In genomic region chr4:108118505-108118904, GRCh38 we compare ENCODE assay signal across 8 cellular contexts.
DNase-seq lines count a peak whose midpoint lies in the region; ATAC-seq and TF ChIP-seq lines count a peak whose summit lies in the region.

No MANE protein-coding gene starts in this region.

- ATAC-seq in HG02884 (IDR thresholded peaks at IDR 0.05; ENCODE audit: unreplicated experiment) = peak; percentile 89

- no peak overlapping the region for H3K4me3 ChIP-seq in choroid plexus epithelial cell (ENCODE audit: low read depth, low read length)

- no peak for TF ChIP-seq CTCF in choroid plexus epithelial cell (conservative IDR thresholded peaks at IDR 0.05; ENCODE audit: low read depth, low read length)

- DNase-seq in activated effector memory CD4-positive, alpha-beta T cell treated with anti-CD3 and anti-CD28 coated beads, Interleukin-2, amount 50 U/mL, for 16 hours = peak; percentile 77
- DNase-seq in activated effector memory CD4-positive, alpha-beta T cell treated with Interleukin-2 at 50 U/mL for 16 hours = no peak
- peak; percentile 12 to 61 for DNase-seq in NCI-H2081 (lab: John Stamatoyannopoulos, UW)
- DNase-seq in choroid plexus epithelial cell (ENCODE audit: low read depth) = peak; percentile 13
- no peak for DNase-seq in middle frontal gyrus (ENCODE audit: extremely low spot score, low spot score)
- no peak for DNase-seq in NOMO-1 treated with dmso at 0.1 percent for 144 hours (lab: John Stamatoyannopoulos, UW; ENCODE audit: unreplicated experiment)
- no peak for DNase-seq in NCI-H2171 (lab: John Stamatoyannopoulos, UW)

Comparison
In these comparisons a context has a peak if more than half of its experiments do, and no peak if none do; other contexts are left out.
1. DNase-seq: peak in activated effector memory CD4-positive, alpha-beta T cell treated with anti-CD3 and anti-CD28 coated beads, Interleukin-2, amount 50 U/mL, for 16 hours (single experiment), NCI-H2081 (2 of 2) and choroid plexus epithelial cell (single experiment); none in activated effector memory CD4-positive, alpha-beta T cell treated with Interleukin-2 at 50 U/mL for 16 hours (single experiment), middle frontal gyrus (single experiment), NOMO-1 treated with dmso at 0.1 percent for 144 hours (single experiment) and NCI-H2171 (single experiment).